ENCODE assay signal across 18 cellular contexts in the genomic region with DNA sequence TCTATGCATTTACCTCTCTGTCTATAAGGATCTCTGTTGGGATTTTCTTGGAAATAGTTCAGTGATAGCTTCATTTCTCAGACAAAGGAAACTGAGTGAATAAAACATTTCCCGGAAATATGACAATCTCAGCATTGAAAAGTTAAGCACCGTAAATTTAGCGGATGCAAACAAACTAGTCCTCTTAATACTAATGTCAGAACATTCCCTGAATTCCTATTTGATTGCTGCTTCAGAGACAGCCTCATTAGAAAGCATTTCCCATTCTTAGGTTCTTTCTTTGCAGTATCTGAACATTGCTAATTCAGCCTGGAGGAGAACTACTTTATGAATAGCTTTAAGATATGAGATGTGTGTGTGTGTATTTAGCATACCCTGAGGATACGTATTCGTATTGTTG.
A peak's percentile ranks its signal among the peaks of the same experiment; 100 is the strongest.
DNase-seq lines count a peak whose midpoint lies in the region; TF ChIP-seq lines count a peak whose summit lies in the region.
"Had no signal": no experiment of that assay in that cellular context is flagged by ENCODE, and none has a peak within 500 bp of the region (broad histone marks: within the 10 kb centered on the region; RNA-seq: fewer than 3 reads in every experiment).

No MANE protein-coding gene starts in this region.

- H3K4me3 Mint-ChIP-seq in T-helper 2 cell treated with Interferon-gamma antibody and Interleukin-4, amounts not matched to agents 5 μg/mL and 100 μg/mL, for 36 hours: no peak overlapping the region
- H3K4me3 Mint-ChIP-seq: B cell; CD4-positive, CD25-positive, alpha-beta regulatory T cell; CD8-positive, alpha-beta T cell had no signal

- no peak overlapping the region for H3K9ac ChIP-seq in smooth muscle cell (ENCODE audit: low read depth)
- H3K9ac ChIP-seq: BLaER1, GM23248 had no signal

- H4K20me1 ChIP-seq in smooth muscle cell (ENCODE audit: low read depth): no peaks in the 10 kb centered on the region
- H4K20me1 ChIP-seq: BLaER1 had no signal

- peak; percentile 96 for DNase-seq in DMS114 treated with DMSO at 0.1 percent for 48 hours (lab: John Stamatoyannopoulos, UW; ENCODE audit: unreplicated experiment)
- peak; percentile 15 for DNase-seq in M059J (ENCODE audit: low read depth)
- DNase-seq in kidney tubule cell (ENCODE audit: low spot score): peak; percentile 17
- peak; percentile 33 for DNase-seq in retinal pigment epithelial cell (ENCODE audit: low read depth)
- no peak for DNase-seq in T-helper 2 cell treated with Interferon-gamma antibody and Interleukin-4, amounts not matched to agents 5 μg/mL and 100 μg/mL, for 36 hours (ENCODE audit: low spot score)
- DNase-seq in NCI-H2196 treated with DMSO at 0.1 percent for 48 hours (lab: John Stamatoyannopoulos, UW; ENCODE audit: unreplicated experiment): no peak
- no peak for DNase-seq in smooth muscle cell (lab: John Stamatoyannopoulos, UW; ENCODE audit: unreplicated experiment)
- DNase-seq: Caco-2; CD4-positive, CD25-positive, alpha-beta regulatory T cell; CD8-positive, alpha-beta T cell; DMS79; GM23248; H7; HCEC 1CT had no signal

- no peaks in the 10 kb centered on the region for H3K79me2 ChIP-seq in smooth muscle cell (ENCODE audit: low read depth)

- peaks cover 44% of the 10 kb centered on the region for H3K27me3 ChIP-seq in smooth muscle cell (ENCODE audit: low read depth)
- H3K27me3 ChIP-seq: BLaER1 had no signal

- no peaks in the 10 kb centered on the region for H3K9me3 ChIP-seq in smooth muscle cell (replicated peaks; ENCODE audit: low read depth)
- H3K9me3 ChIP-seq: BLaER1, Caco-2 had no signal

- WGBS in smooth muscle cell (ENCODE audit: low lambda C conversion rate): 70% methylated on average over 5 of the region's 5 CpGs

- H3K36me3 ChIP-seq in smooth muscle cell (ENCODE audit: low read depth): no peaks in the 10 kb centered on the region
- H3K36me3 ChIP-seq: BLaER1 had no signal

- H3K4me3 ChIP-seq in retinal pigment epithelial cell (ENCODE audit: low read length) (no peak overlapping the region), smooth muscle cell (no peak overlapping the region)
- H3K4me3 ChIP-seq: BLaER1, GM23248 had no signal

- no peaks in the 10 kb centered on the region for H3K27me3 Mint-ChIP-seq in T-helper 2 cell treated with Interferon-gamma antibody and Interleukin-4, amounts not matched to agents 5 μg/mL and 100 μg/mL, for 36 hours (ENCODE audit: low read depth)
- H3K27me3 Mint-ChIP-seq: B cell; CD4-positive, CD25-positive, alpha-beta regulatory T cell had no signal

- TF ChIP-seq CTCF in retinal pigment epithelial cell (conservative IDR thresholded peaks at IDR 0.05; ENCODE audit: low read depth, low read length) (no peak), smooth muscle cell (IDR thresholded peaks at IDR 0.05; ENCODE audit: borderline replicate concordance, insufficient read depth, poor library complexity, severe bottlenecking) (no peak)

- no peak overlapping the region for H3K4me2 ChIP-seq in smooth muscle cell
- H3K4me2 ChIP-seq: BLaER1 had no signal

- H3K4me1 ChIP-seq in smooth muscle cell (ENCODE audit: low read depth): no peaks in the 10 kb centered on the region
- H3K4me1 ChIP-seq: BLaER1, Caco-2 had no signal

- no peaks in the 10 kb centered on the region for H3K9me3 Mint-ChIP-seq in T-helper 2 cell treated with Interferon-gamma antibody and Interleukin-4, amounts not matched to agents 5 μg/mL and 100 μg/mL, for 36 hours
- H3K9me3 Mint-ChIP-seq: CD8-positive, alpha-beta T cell had no signal

- H3K27ac Mint-ChIP-seq in T-helper 2 cell treated with Interferon-gamma antibody and Interleukin-4, amounts not matched to agents 5 μg/mL and 100 μg/mL, for 36 hours: no peak overlapping the region
- H3K27ac Mint-ChIP-seq: B cell; CD4-positive, CD25-positive, alpha-beta regulatory T cell; CD8-positive, alpha-beta T cell had no signal

- H3K4me1 Mint-ChIP-seq in T-helper 2 cell treated with Interferon-gamma antibody and Interleukin-4, amounts not matched to agents 5 μg/mL and 100 μg/mL, for 36 hours (ENCODE audit: low read depth): no peaks in the 10 kb centered on the region
- H3K4me1 Mint-ChIP-seq: B cell; CD4-positive, CD25-positive, alpha-beta regulatory T cell had no signal

- no peak overlapping the region for H2AFZ ChIP-seq in smooth muscle cell (ENCODE audit: low read depth)
- H2AFZ ChIP-seq: GM23248 had no signal

- H3K36me3 Mint-ChIP-seq in T-helper 2 cell treated with Interferon-gamma antibody and Interleukin-4, amounts not matched to agents 5 μg/mL and 100 μg/mL, for 36 hours (ENCODE audit: low read depth): no peaks in the 10 kb centered on the region
- H3K36me3 Mint-ChIP-seq: CD4-positive, CD25-positive, alpha-beta regulatory T cell; CD8-positive, alpha-beta T cell had no signal

- H3F3A ChIP-seq in smooth muscle cell (ENCODE audit: low read depth): no peaks in the 10 kb centered on the region

- H3K27ac ChIP-seq in smooth muscle cell (ENCODE audit: low read depth): no peak overlapping the region
- H3K27ac ChIP-seq: 22Rv1, BLaER1, C4-2B, GM23248 had no signal

Comparison
In these comparisons a context has a peak if more than half of its experiments do, and no peak if none do; other contexts are left out.
1. DNase-seq: peak in DMS114 treated with DMSO at 0.1 percent for 48 hours (single experiment), M059J (single experiment), kidney tubule cell (single experiment) and retinal pigment epithelial cell (single experiment); none in T-helper 2 cell treated with Interferon-gamma antibody and Interleukin-4, amounts not matched to agents 5 μg/mL and 100 μg/mL, for 36 hours (single experiment), NCI-H2196 treated with DMSO at 0.1 percent for 48 hours (single experiment) and smooth muscle cell (single experiment).